17 cellular contexts compared by ENCODE assay signal in genomic region chr1:22502167-22502566, GRCh38. TPM values are rescaled to one million over a fixed set of nuclear protein-coding genes. Genes with fewer than 3 reads are reported as not detected.
DNase-seq lines count a peak whose midpoint lies in the region; ATAC-seq and TF ChIP-seq lines count a peak whose summit lies in the region.
"Had no signal": no experiment of that assay in that cellular context is flagged by ENCODE, and none has a peak within 500 bp of the region (broad histone marks: within the 10 kb centered on the region; RNA-seq: fewer than 3 reads in every experiment).

No MANE protein-coding gene starts in this region.

- peaks cover 34% of the 10 kb centered on the region for H3K36me3 ChIP-seq in endodermal cell (ENCODE audit: control insufficient read depth, insufficient read depth, low read length)
- peaks cover 21% of the 10 kb centered on the region for H3K36me3 ChIP-seq in lower lobe of right lung
- peaks cover 30% of the 10 kb centered on the region for H3K36me3 ChIP-seq in upper lobe of right lung
- H3K36me3 ChIP-seq in psoas muscle (ENCODE audit: insufficient read depth in 1 of 2, low read depth in 1 of 2): peaks cover 10 to 20% of the 10 kb centered on the region in 2 donors

- TF ChIP-seq CTCF in endodermal cell (conservative IDR thresholded peaks at IDR 0.05) (no peak), lower lobe of right lung (IDR thresholded peaks at IDR 0.05) (no peak), upper lobe of right lung (IDR thresholded peaks at IDR 0.05) (no peak), psoas muscle (IDR thresholded peaks at IDR 0.05) (no peak)

- peaks cover 8% of the 10 kb centered on the region for H3K27me3 Mint-ChIP-seq in endodermal cell (ENCODE audit: insufficient read depth)
- H3K27me3 Mint-ChIP-seq: CD4-positive, alpha-beta memory T cell had no signal

- no peak overlapping the region for H3K27ac Mint-ChIP-seq in endodermal cell
- H3K27ac Mint-ChIP-seq: CD14-positive monocyte, H9 had no signal

- ATAC-seq in lower lobe of right lung (peak; percentile 29 to 33), upper lobe of right lung (peak; percentile 47), psoas muscle (no peak)

- peak overlapping the region; percentile 65 for H3K27ac ChIP-seq in endodermal cell (ENCODE audit: low read depth, low read length)
- H3K27ac ChIP-seq in lower lobe of right lung: no peak overlapping the region
- no peak overlapping the region for H3K27ac ChIP-seq in upper lobe of right lung
- no peak overlapping the region for H3K27ac ChIP-seq in psoas muscle
- H3K27ac ChIP-seq: BLaER1 had no signal

- H3K4me3 ChIP-seq in endodermal cell (ENCODE audit: low read length) (no peak overlapping the region), lower lobe of right lung (no peak overlapping the region), upper lobe of right lung (no peak overlapping the region), psoas muscle (no peak overlapping the region)
- H3K4me3 ChIP-seq: BLaER1 had no signal

- H3K4me1 Mint-ChIP-seq in endodermal cell: peaks cover 35% of the 10 kb centered on the region
- H3K4me1 Mint-ChIP-seq: CD14-positive monocyte had no signal

- WGBS in endodermal cell (ENCODE audit: insufficient coverage in 1 of 2, insufficient read length in 1 of 2), 2 experiments: 97 to 100% methylated on average over 1 of the region's 1 CpG
- 76 to 91% (median 90%) methylated on average over 1 of the region's 1 CpG for WGBS in psoas muscle, 3 donors

- DNase-seq in NCI-H69 (lab: John Stamatoyannopoulos, UW) (peak; percentile 4), endodermal cell (no peak), lower lobe of right lung (no peak), upper lobe of right lung (no peak), psoas muscle (no peak), AG20443 (ENCODE audit: low spot score) (no peak), NCI-H446 (lab: John Stamatoyannopoulos, UW) (no peak)
- DNase-seq: ACHN; AML-193; CD4-positive, alpha-beta memory T cell; DMS153; DMS79; GDM1; GOT3; H9 had no signal

- no peak overlapping the region for H3K9ac ChIP-seq in endodermal cell (ENCODE audit: extremely low read depth, low read length, poor library complexity, severe bottlenecking)
- H3K9ac ChIP-seq: BLaER1 had no signal

- no peak overlapping the region for H3K4me3 Mint-ChIP-seq in endodermal cell
- H3K4me3 Mint-ChIP-seq: CD14-positive monocyte; CD4-positive, alpha-beta memory T cell; H9 had no signal

- intact Hi-C loops in lower lobe of right lung (cut with DNase I) (no loop called here), upper lobe of right lung (cut with DNase I) (no loop called here), psoas muscle (cut with DNase I) (no loop called here)

- H3K9me3 Mint-ChIP-seq in endodermal cell: no peaks in the 10 kb centered on the region
- H3K9me3 Mint-ChIP-seq: CD14-positive monocyte; CD4-positive, alpha-beta memory T cell; H9 had no signal

- H3K9me3 ChIP-seq in endodermal cell (ENCODE audit: control insufficient read depth, low read length) (no peaks in the 10 kb centered on the region), lower lobe of right lung (no peaks in the 10 kb centered on the region), upper lobe of right lung (no peaks in the 10 kb centered on the region), psoas muscle (no peaks in the 10 kb centered on the region)
- H3K9me3 ChIP-seq: BLaER1 had no signal

- H3K4me1 ChIP-seq in endodermal cell (ENCODE audit: control insufficient read depth, insufficient read depth, low read length) (peaks cover 23% of the 10 kb centered on the region), lower lobe of right lung (peaks cover 22% of the 10 kb centered on the region), upper lobe of right lung (peaks cover 25% of the 10 kb centered on the region), psoas muscle (peaks cover 26% of the 10 kb centered on the region)
- H3K4me1 ChIP-seq: BLaER1 had no signal

- H3K36me3 Mint-ChIP-seq in endodermal cell (ENCODE audit: low read depth): peaks cover 27% of the 10 kb centered on the region

- H3K27me3 ChIP-seq in endodermal cell (ENCODE audit: control insufficient read depth, insufficient read depth, low read length, poor library complexity, severe bottlenecking) (no peaks in the 10 kb centered on the region), lower lobe of right lung (ENCODE audit: low read depth) (no peaks in the 10 kb centered on the region), upper lobe of right lung (no peaks in the 10 kb centered on the region), psoas muscle (ENCODE audit: insufficient read depth in 3 of 3, low read length in 2 of 3) (no peaks in the 10 kb centered on the region)
- H3K27me3 ChIP-seq: BLaER1 had no signal

RNA-seq across cellular contexts. Expression of gene ZBTB40, which starts 50.5 kb away (rescaled TPM):
- total RNA-seq in endodermal cell (10 to 100 TPM; 18.5 to 29.7 TPM), lower lobe of right lung (25.3 TPM), upper lobe of right lung (24.9 TPM), psoas muscle (10 to 100 TPM in 3 of 4 donors, 1 to 10 TPM in 1; 7.2 to 14.1 (median 10.3) TPM)
- polyA plus RNA-seq in endodermal cell (2013, experiment 1 of 2): 13.3 TPM
- 12.6 TPM for polyA plus RNA-seq in endodermal cell (2013, experiment 2 of 2)
- polyA plus RNA-seq in psoas muscle: 10 to 100 TPM in 1 of 3 donors, 1 to 10 TPM in 2; 3.8 to 11.4 (median 4.1) TPM

Comparison
In these comparisons a context has a peak if more than half of its experiments do, and no peak if none do; other contexts are left out.
1. ATAC-seq: peak in lower lobe of right lung (2 of 2) and upper lobe of right lung (single experiment); none in psoas muscle (0 of 4).